ENCODE assay signal across 31 cellular contexts in the genomic region with DNA sequence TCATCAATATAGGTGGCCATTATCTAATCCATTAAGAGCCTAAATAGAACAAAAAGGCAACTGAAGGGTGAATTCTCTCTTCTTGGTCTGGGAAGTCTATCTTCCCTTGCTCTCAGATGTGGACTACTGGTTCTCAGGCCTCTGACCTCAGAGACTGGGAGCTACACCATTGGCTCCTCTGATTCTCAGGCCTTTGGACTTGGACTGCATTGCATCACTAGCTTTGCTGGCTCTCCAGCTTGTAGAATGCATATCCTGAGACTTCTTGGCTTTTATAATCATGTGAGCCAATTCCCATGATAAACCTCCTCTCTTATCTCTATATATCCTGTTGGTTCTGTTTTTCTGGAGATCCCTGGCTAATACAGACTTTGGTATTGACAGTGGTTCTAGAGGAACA.
"Had no signal": no experiment of that assay in that cellular context is flagged by ENCODE, and none has a peak within 500 bp of the region (broad histone marks: within the 10 kb centered on the region; RNA-seq: fewer than 3 reads in every experiment).

No MANE protein-coding gene starts in this region.

- ATAC-seq: activated CD8-positive, alpha-beta T cell treated with anti-CD3 and anti-CD28 coated beads for 36 hours; activated T-cell treated with anti-CD3 and anti-CD28 coated beads, Interleukin-2, amount 50 U/mL, for 4 hours; activated T-helper 17 cell treated with anti-CD3 and anti-CD28 coated beads, Interleukin-2, amount 50 U/mL, for 72 hours; left lung; pancreas; stimulated activated naive B cell treated with anti-CD40 and anti-IgM and Interleukin-4, amounts not matched to agents 10 μg/mL and 1 μg/mL and 100 μg/mL, for 72 hours; T-helper 17 cell; upper lobe of right lung had no signal

- DNase-seq: activated CD4-positive, alpha-beta T cell treated with anti-CD3 and anti-CD28 coated beads, Interleukin-2, amount 50 U/mL, for 1 hour; activated CD4-positive, CD25-positive, alpha-beta regulatory T cell treated with anti-CD3 and anti-CD28 coated beads, Interleukin-2, amount 50 U/mL, for 72 hours; activated CD8-positive, alpha-beta T cell treated with anti-CD3 and anti-CD28 coated beads for 36 hours; activated gamma-delta T cell treated with Interleukin-2 at 50 U/mL for 16 hours; activated naive CD4-positive, alpha-beta T cell treated with anti-CD3 and anti-CD28 coated beads, Interleukin-2, amount 50 U/mL, for 16 hours; activated T-cell treated with anti-CD3 and anti-CD28 coated beads, Interleukin-2, amount 50 U/mL, for 4 hours; amygdala; central memory CD4-positive, alpha-beta T cell; dermis blood vessel endothelial cell; effector CD4-positive, alpha-beta T cell; esophagus squamous epithelium; head of caudate nucleus; kidney glomerular epithelial cell; left lung; naive B cell; pancreas; retina; stimulated activated CD4-positive, alpha-beta T cell treated with anti-CD3 and anti-CD28 coated beads, Interleukin-15, amount 100 ng/mL, for 24 hours; stimulated activated CD4-positive, alpha-beta T cell treated with anti-CD3 and anti-CD28 coated beads, Interleukin-2, amount 100 ng/mL, for 24 hours; stimulated activated naive B cell treated with anti-CD40 and anti-IgM and Interleukin-4, amounts not matched to agents 10 μg/mL and 1 μg/mL and 100 μg/mL, for 72 hours; stomach; SW 1271; T-helper 17 cell; T1000; tibial artery; upper lobe of right lung had no signal

- FAIRE-seq: colon, pancreas had no signal

- H3K4me3 ChIP-seq: breast epithelium, esophagus squamous epithelium, left lung, pancreas, prostate gland, stomach, tibial artery, upper lobe of right lung had no signal

- H3K36me3 ChIP-seq: breast epithelium, esophagus squamous epithelium, left lung, pancreas, prostate gland, stomach, tibial artery, upper lobe of right lung had no signal

- H3K9me3 ChIP-seq: breast epithelium, esophagus squamous epithelium, left lung, pancreas, prostate gland, stomach, tibial artery, upper lobe of right lung had no signal

- H3K4me1 ChIP-seq: breast epithelium, esophagus squamous epithelium, left lung, pancreas, prostate gland, stomach, upper lobe of right lung had no signal

- H3K27ac ChIP-seq: breast epithelium, epithelial cell of prostate, esophagus squamous epithelium, left lung, pancreas, prostate gland, stomach, tibial artery, upper lobe of right lung had no signal

- H3K27me3 ChIP-seq: breast epithelium, esophagus squamous epithelium, left lung, pancreas, stomach, tibial artery, upper lobe of right lung had no signal
